ENCODE assay signal across 1 cellular context in genomic region chr6:157756708-157757429, GRCh38.
TF ChIP-seq lines count a peak whose summit lies in the region.

No MANE protein-coding gene starts in this region.

TF ChIP-seq in HepG2, 621 proteins besides CTCF, POLR2A, EP300 and RAD21 (continued from another document and continues in another):
- TF ChIP-seq, protein P1, sequence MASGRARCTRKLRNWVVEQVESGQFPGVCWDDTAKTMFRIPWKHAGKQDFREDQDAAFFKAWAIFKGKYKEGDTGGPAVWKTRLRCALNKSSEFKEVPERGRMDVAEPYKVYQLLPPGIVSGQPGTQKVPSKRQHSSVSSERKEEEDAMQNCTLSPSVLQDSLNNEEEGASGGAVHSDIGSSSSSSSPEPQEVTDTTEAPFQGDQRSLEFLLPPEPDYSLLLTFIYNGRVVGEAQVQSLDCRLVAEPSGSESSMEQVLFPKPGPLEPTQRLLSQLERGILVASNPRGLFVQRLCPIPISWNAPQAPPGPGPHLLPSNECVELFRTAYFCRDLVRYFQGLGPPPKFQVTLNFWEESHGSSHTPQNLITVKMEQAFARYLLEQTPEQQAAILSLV (CRISPR knock-in tag; IDR thresholded peaks at IDR 0.05; ENCODE audit: borderline replicate concordance): no peak
- TF ChIP-seq SMAD9 (CRISPR knock-in tag; IDR thresholded peaks at IDR 0.05) (no peak), HMG20A (CRISPR knock-in tag; IDR thresholded peaks at IDR 0.05; ENCODE audit: borderline replicate concordance) (peak; percentile 53; the same call in 1 of the 2 replicates), NFAT5 (CRISPR knock-in tag; IDR thresholded peaks at IDR 0.05) (no peak), YY1 (IDR thresholded peaks at IDR 0.05; ENCODE audit: insufficient read depth, insufficient replicate concordance, low read depth, low read length) (peak; percentile 69), MED1 (CRISPR knock-in tag; IDR thresholded peaks at IDR 0.05) (peak; percentile 52), KLF16 (CRISPR knock-in tag; IDR thresholded peaks at IDR 0.05) (peak in 1 of 2 experiments; percentile 87; a peak in 2 of 4 replicates), SMARCC2 (IDR thresholded peaks at IDR 0.05) (no peak), SMC3 (IDR thresholded peaks at IDR 0.05; ENCODE audit: low read length) (peak; percentile 92), XBP1 (CRISPR knock-in tag; IDR thresholded peaks at IDR 0.05) (no peak), IRX3 (CRISPR knock-in tag; IDR thresholded peaks at IDR 0.05; ENCODE audit: borderline replicate concordance, low read depth) (no peak), KLF6 (CRISPR knock-in tag; IDR thresholded peaks at IDR 0.05) (peak; percentile 29; the same call in 1 of the 2 replicates), ZNF646 (CRISPR knock-in tag; IDR thresholded peaks at IDR 0.05) (no peak), ZNF121 (CRISPR knock-in tag; IDR thresholded peaks at IDR 0.05) (no peak), HOXA3 (CRISPR knock-in tag; IDR thresholded peaks at IDR 0.05) (0 out of 2 replicates have a peak, but pooled peaks have one; percentile 27), ZNF841 (CRISPR knock-in tag; IDR thresholded peaks at IDR 0.05; ENCODE audit: borderline replicate concordance) (no peak), MED13 (CRISPR knock-in tag; IDR thresholded peaks at IDR 0.05) (no peak), MEF2D (CRISPR knock-in tag; IDR thresholded peaks at IDR 0.05) (no peak), REL (CRISPR knock-in tag; conservative IDR thresholded peaks at IDR 0.05) (0 out of 2 replicates have a peak, but pooled peaks have one; percentile 4), ZNF652 (CRISPR knock-in tag; IDR thresholded peaks at IDR 0.05; ENCODE audit: borderline replicate concordance, low read depth) (peak; percentile 50; the same call in 1 of the 2 replicates), JARID2 (CRISPR knock-in tag; IDR thresholded peaks at IDR 0.05; ENCODE audit: insufficient replicate concordance) (peak; percentile 50), KAT7 (CRISPR knock-in tag; IDR thresholded peaks at IDR 0.05; ENCODE audit: borderline replicate concordance) (no peak), ZNF251 (CRISPR knock-in tag; IDR thresholded peaks at IDR 0.05) (0 out of 2 replicates have a peak, but pooled peaks have one; percentile 26), ZNF282 (IDR thresholded peaks at IDR 0.05; ENCODE audit: partially characterized antibody) (no peak), HOXA7 (CRISPR knock-in tag; IDR thresholded peaks at IDR 0.05) (no peak), PPARG (CRISPR knock-in tag; conservative IDR thresholded peaks at IDR 0.05) (peak; percentile 55; the same call in 1 of the 2 replicates), NONO (IDR thresholded peaks at IDR 0.05) (no peak), NONO (CRISPR knock-in tag; conservative IDR thresholded peaks at IDR 0.05) (0 out of 2 replicates have a peak, but pooled peaks have one; percentile 28), MEIS1 (CRISPR knock-in tag; IDR thresholded peaks at IDR 0.05; ENCODE audit: borderline replicate concordance) (no peak), RFX5 (IDR thresholded peaks at IDR 0.05; ENCODE audit: low read depth, low read length) (peak; percentile 9; the same call in 1 of the 2 replicates), MAF1 (CRISPR knock-in tag; IDR thresholded peaks at IDR 0.05; ENCODE audit: borderline replicate concordance) (no peak), GATAD2A (CRISPR knock-in tag; IDR thresholded peaks at IDR 0.05) (peak; percentile 76), ZNF687 (CRISPR knock-in tag; IDR thresholded peaks at IDR 0.05) (peak; percentile 70), ZNF616 (CRISPR knock-in tag; IDR thresholded peaks at IDR 0.05; ENCODE audit: low read depth) (no peak; the same call in 1 of the 2 replicates)
- TF ChIP-seq, protein P2, sequence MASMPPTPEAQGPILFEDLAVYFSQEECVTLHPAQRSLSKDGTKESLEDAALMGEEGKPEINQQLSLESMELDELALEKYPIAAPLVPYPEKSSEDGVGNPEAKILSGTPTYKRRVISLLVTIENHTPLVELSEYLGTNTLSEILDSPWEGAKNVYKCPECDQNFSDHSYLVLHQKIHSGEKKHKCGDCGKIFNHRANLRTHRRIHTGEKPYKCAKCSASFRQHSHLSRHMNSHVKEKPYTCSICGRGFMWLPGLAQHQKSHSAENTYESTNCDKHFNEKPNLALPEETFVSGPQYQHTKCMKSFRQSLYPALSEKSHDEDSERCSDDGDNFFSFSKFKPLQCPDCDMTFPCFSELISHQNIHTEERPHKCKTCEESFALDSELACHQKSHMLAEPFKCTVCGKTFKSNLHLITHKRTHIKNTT (CRISPR knock-in tag; IDR thresholded peaks at IDR 0.05): no peak
- TF ChIP-seq, protein P3, sequence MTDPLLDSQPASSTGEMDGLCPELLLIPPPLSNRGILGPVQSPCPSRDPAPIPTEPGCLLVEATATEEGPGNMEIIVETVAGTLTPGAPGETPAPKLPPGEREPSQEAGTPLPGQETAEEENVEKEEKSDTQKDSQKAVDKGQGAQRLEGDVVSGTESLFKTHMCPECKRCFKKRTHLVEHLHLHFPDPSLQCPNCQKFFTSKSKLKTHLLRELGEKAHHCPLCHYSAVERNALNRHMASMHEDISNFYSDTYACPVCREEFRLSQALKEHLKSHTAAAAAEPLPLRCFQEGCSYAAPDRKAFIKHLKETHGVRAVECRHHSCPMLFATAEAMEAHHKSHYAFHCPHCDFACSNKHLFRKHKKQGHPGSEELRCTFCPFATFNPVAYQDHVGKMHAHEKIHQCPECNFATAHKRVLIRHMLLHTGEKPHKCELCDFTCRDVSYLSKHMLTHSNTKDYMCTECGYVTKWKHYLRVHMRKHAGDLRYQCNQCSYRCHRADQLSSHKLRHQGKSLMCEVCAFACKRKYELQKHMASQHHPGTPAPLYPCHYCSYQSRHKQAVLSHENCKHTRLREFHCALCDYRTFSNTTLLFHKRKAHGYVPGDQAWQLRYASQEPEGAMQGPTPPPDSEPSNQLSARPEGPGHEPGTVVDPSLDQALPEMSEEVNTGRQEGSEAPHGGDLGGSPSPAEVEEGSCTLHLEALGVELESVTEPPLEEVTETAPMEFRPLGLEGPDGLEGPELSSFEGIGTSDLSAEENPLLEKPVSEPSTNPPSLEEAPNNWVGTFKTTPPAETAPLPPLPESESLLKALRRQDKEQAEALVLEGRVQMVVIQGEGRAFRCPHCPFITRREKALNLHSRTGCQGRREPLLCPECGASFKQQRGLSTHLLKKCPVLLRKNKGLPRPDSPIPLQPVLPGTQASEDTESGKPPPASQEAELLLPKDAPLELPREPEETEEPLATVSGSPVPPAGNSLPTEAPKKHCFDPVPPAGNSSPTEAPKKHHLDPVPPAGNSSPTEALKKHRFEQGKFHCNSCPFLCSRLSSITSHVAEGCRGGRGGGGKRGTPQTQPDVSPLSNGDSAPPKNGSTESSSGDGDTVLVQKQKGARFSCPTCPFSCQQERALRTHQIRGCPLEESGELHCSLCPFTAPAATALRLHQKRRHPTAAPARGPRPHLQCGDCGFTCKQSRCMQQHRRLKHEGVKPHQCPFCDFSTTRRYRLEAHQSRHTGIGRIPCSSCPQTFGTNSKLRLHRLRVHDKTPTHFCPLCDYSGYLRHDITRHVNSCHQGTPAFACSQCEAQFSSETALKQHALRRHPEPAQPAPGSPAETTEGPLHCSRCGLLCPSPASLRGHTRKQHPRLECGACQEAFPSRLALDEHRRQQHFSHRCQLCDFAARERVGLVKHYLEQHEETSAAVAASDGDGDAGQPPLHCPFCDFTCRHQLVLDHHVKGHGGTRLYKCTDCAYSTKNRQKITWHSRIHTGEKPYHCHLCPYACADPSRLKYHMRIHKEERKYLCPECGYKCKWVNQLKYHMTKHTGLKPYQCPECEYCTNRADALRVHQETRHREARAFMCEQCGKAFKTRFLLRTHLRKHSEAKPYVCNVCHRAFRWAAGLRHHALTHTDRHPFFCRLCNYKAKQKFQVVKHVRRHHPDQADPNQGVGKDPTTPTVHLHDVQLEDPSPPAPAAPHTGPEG (CRISPR knock-in tag; IDR thresholded peaks at IDR 0.05): no peak
